ENCODE assay signal across 10 cellular contexts in the genomic region with DNA sequence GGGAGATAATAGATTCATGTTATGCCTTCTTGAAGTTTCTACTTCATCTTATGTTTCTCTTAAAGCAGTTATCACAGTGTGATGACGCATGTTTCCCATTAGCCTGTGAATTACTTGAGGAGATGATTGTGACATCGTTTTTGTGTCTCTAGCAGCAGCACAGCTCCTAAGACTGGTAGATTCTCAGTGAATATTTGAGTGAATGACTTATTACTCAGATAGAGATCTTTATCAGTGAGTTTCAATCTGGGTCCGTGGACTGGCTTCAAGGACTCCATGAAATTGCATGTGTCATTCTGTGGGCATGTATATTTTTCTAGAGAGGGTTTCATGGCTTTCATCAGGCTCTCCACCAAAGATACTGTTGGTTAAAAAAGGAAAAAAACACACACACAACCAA. TPM values are rescaled to one million over a fixed set of nuclear protein-coding genes. Genes with fewer than 3 reads are reported as not detected.
A peak's percentile ranks its signal among the peaks of the same experiment; 100 is the strongest.
DNase-seq lines count a peak whose midpoint lies in the region; ATAC-seq and TF ChIP-seq lines count a peak whose summit lies in the region.
"Had no signal": no experiment of that assay in that cellular context is flagged by ENCODE, and none has a peak within 500 bp of the region (broad histone marks: within the 10 kb centered on the region; RNA-seq: fewer than 3 reads in every experiment).

No MANE protein-coding gene starts in this region.

- TF ChIP-seq CTCF in tibial nerve (IDR thresholded peaks at IDR 0.05) (no peak), right lobe of liver (IDR thresholded peaks at IDR 0.05) (no peak), endodermal cell (conservative IDR thresholded peaks at IDR 0.05) (no peak), omental fat pad (IDR thresholded peaks at IDR 0.05) (no peak)

- H3K4me3 ChIP-seq in tibial nerve (no peak overlapping the region), right lobe of liver (no peak overlapping the region), endodermal cell (ENCODE audit: low read length) (no peak overlapping the region)

- TF ChIP-seq EP300 in tibial nerve (IDR thresholded peaks at IDR 0.05): no peak

- peaks cover 52% of the 10 kb centered on the region for H3K4me1 Mint-ChIP-seq in activated T-helper 17 cell treated with anti-CD3 and anti-CD28 coated beads, Interleukin-2, amount 50 U/mL, for 72 hours
- peaks cover 40 to 42% of the 10 kb centered on the region in 2 donors for H3K4me1 Mint-ChIP-seq in immature natural killer cell
- H3K4me1 Mint-ChIP-seq in endodermal cell: peaks cover 42% of the 10 kb centered on the region

- 66 to 70% methylated on average over 3 of the region's 3 CpGs for WGBS in tibial nerve, 2 donors
- 54% methylated on average over 3 of the region's 3 CpGs for WGBS in right lobe of liver (ENCODE audit: insufficient coverage, low coverage, low lambda C conversion rate, missing lambda C conversion rate)
- 95 to 100% methylated on average over 2 to 3 of the region's 3 CpGs for WGBS in endodermal cell (ENCODE audit: insufficient coverage in 1 of 2, insufficient read length in 1 of 2), 2 experiments

- peaks cover 8% of the 10 kb centered on the region for H3K36me3 Mint-ChIP-seq in activated T-helper 17 cell treated with anti-CD3 and anti-CD28 coated beads, Interleukin-2, amount 50 U/mL, for 72 hours (ENCODE audit: low read depth)
- no peaks in the 10 kb centered on the region for H3K36me3 Mint-ChIP-seq in immature natural killer cell
- peaks cover 38% of the 10 kb centered on the region for H3K36me3 Mint-ChIP-seq in endodermal cell (ENCODE audit: low read depth)

- peak overlapping the region; percentile 83 for H3K4me3 Mint-ChIP-seq in activated T-helper 17 cell treated with anti-CD3 and anti-CD28 coated beads, Interleukin-2, amount 50 U/mL, for 72 hours
- peak overlapping the region in 4 of 5 donors; percentile 11 to 80 (median 56) for H3K4me3 Mint-ChIP-seq in immature natural killer cell
- H3K4me3 Mint-ChIP-seq in endodermal cell: no peak overlapping the region

- no peaks in the 10 kb centered on the region for H3K27me3 Mint-ChIP-seq in activated T-helper 17 cell treated with anti-CD3 and anti-CD28 coated beads, Interleukin-2, amount 50 U/mL, for 72 hours
- H3K27me3 Mint-ChIP-seq in immature natural killer cell (ENCODE audit: low read depth in 3 of 3) (no peaks in the 10 kb centered on the region), endodermal cell (ENCODE audit: insufficient read depth) (no peaks in the 10 kb centered on the region)

- H3K36me3 ChIP-seq in tibial nerve (peaks cover 0 to 9% (median 0%) of the 10 kb centered on the region in 3 donors), right lobe of liver (peaks cover 0 to 2% (median 0%) of the 10 kb centered on the region in 4 donors), endodermal cell (ENCODE audit: control insufficient read depth, insufficient read depth, low read length) (peaks cover 49% of the 10 kb centered on the region)

- intact Hi-C loops in right lobe of liver (cut with DNase I): no loop called here

- peaks cover 0 to 100% (median 69%) of the 10 kb centered on the region in 4 donors for H3K4me1 ChIP-seq in tibial nerve
- peaks cover 5 to 49% (median 27%) of the 10 kb centered on the region in 4 donors for H3K4me1 ChIP-seq in right lobe of liver
- H3K4me1 ChIP-seq in endodermal cell (ENCODE audit: control insufficient read depth, insufficient read depth, low read length): peaks cover 26% of the 10 kb centered on the region

- peak overlapping the region; percentile 98 for H3K27ac Mint-ChIP-seq in activated T-helper 17 cell treated with anti-CD3 and anti-CD28 coated beads, Interleukin-2, amount 50 U/mL, for 72 hours
- H3K27ac Mint-ChIP-seq in immature natural killer cell (peak overlapping the region in 5 of 6 donors; percentile 29 to 78 (median 56)), endodermal cell (no peak overlapping the region)

- H3K9me3 Mint-ChIP-seq in activated T-helper 17 cell treated with anti-CD3 and anti-CD28 coated beads, Interleukin-2, amount 50 U/mL, for 72 hours: no peaks in the 10 kb centered on the region
- H3K9me3 Mint-ChIP-seq in immature natural killer cell: no peaks in the 10 kb centered on the region
- no peaks in the 10 kb centered on the region for H3K9me3 Mint-ChIP-seq in endodermal cell

- peak; percentile 67 for ATAC-seq in activated T-helper 17 cell treated with anti-CD3 and anti-CD28 coated beads, Interleukin-2, amount 50 U/mL, for 72 hours (replicated peaks)
- ATAC-seq in right lobe of liver (no peak), omental fat pad (ENCODE audit: low FRiP score) (no peak)
- ATAC-seq: Panc1 had no signal

- no peaks in the 10 kb centered on the region for H3K9me3 ChIP-seq in tibial nerve
- no peaks in the 10 kb centered on the region for H3K9me3 ChIP-seq in right lobe of liver
- no peaks in the 10 kb centered on the region for H3K9me3 ChIP-seq in endodermal cell (ENCODE audit: control insufficient read depth, low read length)

- no peak overlapping the region for H3K9ac ChIP-seq in endodermal cell (ENCODE audit: extremely low read depth, low read length, poor library complexity, severe bottlenecking)

- peak; percentile 21 for DNase-seq in activated naive CD4-positive, alpha-beta T cell treated with Interleukin-2 at 50 U/mL for 16 hours
- DNase-seq in activated naive CD4-positive, alpha-beta T cell (lab: John Stamatoyannopoulos, UW): no peak
- no peak for DNase-seq in immature natural killer cell
- DNase-seq in tibial nerve (ENCODE audit: low spot score in 2 of 2): no peak
- DNase-seq in right lobe of liver: no peak
- DNase-seq in endodermal cell: no peak
- DNase-seq in omental fat pad (ENCODE audit: low spot score): no peak
- DNase-seq: DMS79 had no signal

- H3K27me3 ChIP-seq in tibial nerve: no peaks in the 10 kb centered on the region
- no peaks in the 10 kb centered on the region for H3K27me3 ChIP-seq in right lobe of liver
- H3K27me3 ChIP-seq in endodermal cell (ENCODE audit: control insufficient read depth, insufficient read depth, low read length, poor library complexity, severe bottlenecking): no peaks in the 10 kb centered on the region

- H3K27ac ChIP-seq in tibial nerve (peak overlapping the region in 3 of 4 donors; percentile 65 to 73 (median 65)), right lobe of liver (no peak overlapping the region), endodermal cell (ENCODE audit: low read depth, low read length) (no peak overlapping the region)

- no peak for TF ChIP-seq POLR2A in tibial nerve (IDR thresholded peaks at IDR 0.05)
- TF ChIP-seq POLR2A in right lobe of liver (IDR thresholded peaks at IDR 0.05): no peak

RNA-seq across cellular contexts. Expression of gene YPEL2, which starts 29.9 kb away (rescaled TPM):
- total RNA-seq in activated T-helper 17 cell treated with anti-CD3 and anti-CD28 coated beads, Interleukin-2, amount 50 U/mL, for 72 hours: 10 to 100 TPM; 11.6 to 20.0 TPM
- 10 to 100 TPM in 2 of 3 donors, 1 to 10 TPM in 1; 5.6 to 13.0 (median 11.0) TPM for polyA plus RNA-seq in immature natural killer cell
- total RNA-seq in tibial nerve: 10 to 100 TPM; 33.6 to 59.9 (median 48.7) TPM
- 10 to 100 TPM in 4 of 6 experiments, 1 to 10 TPM in 2; 9.2 to 23.3 (median 15.2) TPM for total RNA-seq in right lobe of liver
- 10 to 100 TPM; 22.8 to 27.7 TPM for total RNA-seq in endodermal cell
- polyA plus RNA-seq in endodermal cell (2013, experiment 1 of 2): 11.8 TPM
- polyA plus RNA-seq in endodermal cell (2013, experiment 2 of 2): 12.1 TPM
- total RNA-seq in omental fat pad: 10 to 100 TPM; 34.3 to 53.6 (median 40.7) TPM

Comparison
In these comparisons a context has a peak if more than half of its experiments do, and no peak if none do; other contexts are left out.
1. H3K27ac ChIP-seq: peak in tibial nerve (3 of 4); none in right lobe of liver (0 of 3) and endodermal cell (single experiment).